Comparison of ENCODE assay signal across 8 cellular contexts in the genomic region with DNA sequence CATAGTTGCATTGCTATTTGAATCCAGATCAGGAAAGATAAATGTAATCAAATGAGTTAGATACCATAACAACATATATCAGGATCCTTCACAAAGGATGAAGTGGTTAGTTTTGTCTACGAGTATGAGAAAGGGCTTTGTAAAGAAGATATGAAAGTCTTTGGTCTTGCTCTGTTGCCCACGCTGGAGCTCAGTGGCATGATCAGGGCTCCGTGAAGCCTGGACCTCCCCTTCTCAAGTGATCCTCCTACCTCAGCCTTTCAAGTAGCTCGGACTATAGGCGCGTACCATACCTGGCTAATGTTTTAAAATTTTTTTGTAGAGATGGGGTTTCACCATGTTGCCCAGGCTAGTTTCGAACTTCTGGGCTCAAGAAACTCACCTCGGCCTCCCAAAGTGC. TPM values are rescaled to one million over a fixed set of nuclear protein-coding genes. Genes with fewer than 3 reads are reported as not detected.
A peak's percentile ranks its signal among the peaks of the same experiment; 100 is the strongest.
DNase-seq lines count a peak whose midpoint lies in the region; ATAC-seq lines count a peak whose summit lies in the region.

No MANE protein-coding gene starts in this region.

- ATAC-seq in activated CD4-positive, alpha-beta T cell treated with anti-CD3 and anti-CD28 coated beads for 36 hours = no peak
- peak; percentile 45 for ATAC-seq in HG03378 (IDR thresholded peaks at IDR 0.05; ENCODE audit: unreplicated experiment)
- ATAC-seq in effector memory CD8-positive, alpha-beta T cell (replicated peaks) = no peak
- ATAC-seq in stimulated activated memory B cell treated with anti-CD40 and anti-IgM and Interleukin-4, amounts not matched to agents 10 μg/mL and 1 μg/mL and 100 μg/mL, for 72 hours = peak; percentile 58
- no peak for ATAC-seq in HG03039 (IDR thresholded peaks at IDR 0.05; ENCODE audit: unreplicated experiment)

- no peak for DNase-seq in activated CD4-positive, alpha-beta T cell treated with anti-CD3 and anti-CD28 coated beads for 36 hours
- no peak for DNase-seq in activated CD4-positive, alpha-beta T cell treated with anti-CD3 and anti-CD28 coated beads for 48 hours
- DNase-seq in effector memory CD8-positive, alpha-beta T cell = no peak
- no peak for DNase-seq in central memory CD4-positive, alpha-beta T cell
- DNase-seq in NCI-H1694 treated with DMSO at 0.1 percent for 48 hours (lab: John Stamatoyannopoulos, UW) = no peak

- intact Hi-C loops in activated CD4-positive, alpha-beta T cell treated with anti-CD3 and anti-CD28 coated beads for 36 hours (cut with DNase I, micrococcal nuclease) = loop anchor here in 1 of 2 experiments (5.0 kb wide), 1 partner anchor 1507 kb away; the partner anchor contains the start of gene CEMIP2

- POLR2A ChIA-PET in activated CD4-positive, alpha-beta T cell treated with anti-CD3 and anti-CD28 coated beads for 36 hours (lab: Charles Lee) = interaction anchor here (1.0 kb wide), 1 partner anchor 1225 kb away, joined by 3 read pairs; the partner anchor contains the start of gene FXN

- no peaks in the 10 kb centered on the region for H3K27me3 Mint-ChIP-seq in activated CD4-positive, alpha-beta T cell treated with anti-CD3 and anti-CD28 coated beads for 36 hours
- no peaks in the 10 kb centered on the region for H3K27me3 Mint-ChIP-seq in effector memory CD8-positive, alpha-beta T cell
- H3K27me3 Mint-ChIP-seq in stimulated activated memory B cell treated with anti-CD40 and anti-IgM and Interleukin-4, amounts not matched to agents 10 μg/mL and 1 μg/mL and 100 μg/mL, for 72 hours = no peaks in the 10 kb centered on the region

- H3K4me1 Mint-ChIP-seq in activated CD4-positive, alpha-beta T cell treated with anti-CD3 and anti-CD28 coated beads for 36 hours = peaks cover 57% of the 10 kb centered on the region
- peaks cover 40 to 55% of the 10 kb centered on the region in 2 donors for H3K4me1 Mint-ChIP-seq in effector memory CD8-positive, alpha-beta T cell (ENCODE audit: low read depth in 2 of 2)
- H3K4me1 Mint-ChIP-seq in stimulated activated memory B cell treated with anti-CD40 and anti-IgM and Interleukin-4, amounts not matched to agents 10 μg/mL and 1 μg/mL and 100 μg/mL, for 72 hours = peaks cover 61% of the 10 kb centered on the region

- H3K36me3 Mint-ChIP-seq in activated CD4-positive, alpha-beta T cell treated with anti-CD3 and anti-CD28 coated beads for 36 hours (ENCODE audit: low read depth) = peaks cover 41% of the 10 kb centered on the region
- H3K36me3 Mint-ChIP-seq in effector memory CD8-positive, alpha-beta T cell (ENCODE audit: insufficient read depth) = peaks cover 19% of the 10 kb centered on the region
- H3K36me3 Mint-ChIP-seq in stimulated activated memory B cell treated with anti-CD40 and anti-IgM and Interleukin-4, amounts not matched to agents 10 μg/mL and 1 μg/mL and 100 μg/mL, for 72 hours = peaks cover 54% of the 10 kb centered on the region

- H3K27ac Mint-ChIP-seq in activated CD4-positive, alpha-beta T cell treated with anti-CD3 and anti-CD28 coated beads for 36 hours = peak overlapping the region; percentile 96
- H3K27ac Mint-ChIP-seq in effector memory CD8-positive, alpha-beta T cell = peak overlapping the region in 1 of 2 donors; percentile 98
- H3K27ac Mint-ChIP-seq in stimulated activated memory B cell treated with anti-CD40 and anti-IgM and Interleukin-4, amounts not matched to agents 10 μg/mL and 1 μg/mL and 100 μg/mL, for 72 hours = peak overlapping the region; percentile 92

- H3K9me3 Mint-ChIP-seq in activated CD4-positive, alpha-beta T cell treated with anti-CD3 and anti-CD28 coated beads for 36 hours (ENCODE audit: low read depth) = no peaks in the 10 kb centered on the region
- no peaks in the 10 kb centered on the region for H3K9me3 Mint-ChIP-seq in effector memory CD8-positive, alpha-beta T cell
- peaks cover 3% of the 10 kb centered on the region for H3K9me3 Mint-ChIP-seq in stimulated activated memory B cell treated with anti-CD40 and anti-IgM and Interleukin-4, amounts not matched to agents 10 μg/mL and 1 μg/mL and 100 μg/mL, for 72 hours

- peak overlapping the region; percentile 89 for H3K4me3 Mint-ChIP-seq in activated CD4-positive, alpha-beta T cell treated with anti-CD3 and anti-CD28 coated beads for 36 hours
- H3K4me3 Mint-ChIP-seq in effector memory CD8-positive, alpha-beta T cell = peak overlapping the region; percentile 86 to 95
- peak overlapping the region; percentile 89 for H3K4me3 Mint-ChIP-seq in stimulated activated memory B cell treated with anti-CD40 and anti-IgM and Interleukin-4, amounts not matched to agents 10 μg/mL and 1 μg/mL and 100 μg/mL, for 72 hours

- CTCF ChIA-PET in activated CD4-positive, alpha-beta T cell treated with anti-CD3 and anti-CD28 coated beads for 36 hours (lab: Charles Lee) = interaction anchor here (0.9 kb wide), 1 partner anchor 80 kb away, joined by 3 read pairs; no protein-coding TSS in a partner anchor

RNA-seq across cellular contexts. Expression of gene SMC5, which starts 1.8 kb away (rescaled TPM):
- total RNA-seq in activated CD4-positive, alpha-beta T cell treated with anti-CD3 and anti-CD28 coated beads for 36 hours = 10 to 100 TPM; 39.0 to 43.0 TPM

Comparison
In these comparisons a context has a peak if more than half of its experiments do, and no peak if none do; other contexts are left out.
1. ATAC-seq: peak in HG03378 (single experiment) and stimulated activated memory B cell treated with anti-CD40 and anti-IgM and Interleukin-4, amounts not matched to agents 10 μg/mL and 1 μg/mL and 100 μg/mL, for 72 hours (single experiment); none in activated CD4-positive, alpha-beta T cell treated with anti-CD3 and anti-CD28 coated beads for 36 hours (single experiment), effector memory CD8-positive, alpha-beta T cell (single experiment) and HG03039 (single experiment).
2. Peak in every context shown above with its lines, with median percentiles within 50 percentile points of each other: H3K4me3 Mint-ChIP-seq.